ENCODE assay signal across 19 cellular contexts in genomic region chr2:38546585-38546984, GRCh38.
"Had no signal": no experiment of that assay in that cellular context is flagged by ENCODE, and none has a peak within 500 bp of the region (broad histone marks: within the 10 kb centered on the region; RNA-seq: fewer than 3 reads in every experiment).

No MANE protein-coding gene starts in this region.

- H3K4me1 Mint-ChIP-seq: naive B cell had no signal

- H3K27ac Mint-ChIP-seq: endodermal cell, nephron progenitor cell had no signal

- ATAC-seq: heart left ventricle, left colon had no signal

- H3K4me3 ChIP-seq: coronary artery, heart left ventricle, sigmoid colon, skin epidermis, stomach, thoracic aorta, transverse colon had no signal

- H3K27me3 ChIP-seq: heart left ventricle, sigmoid colon, stomach, transverse colon had no signal

- H3K9me3 Mint-ChIP-seq: endodermal cell had no signal

- H3K36me3 ChIP-seq: sigmoid colon, thoracic aorta, transverse colon had no signal

- H3K36me3 Mint-ChIP-seq: naive B cell had no signal

- DNase-seq: effector CD4-positive, alpha-beta T cell; endodermal cell; heart left ventricle; hippocampal formation; left colon; mesendoderm; naive B cell; nephron progenitor cell; sigmoid colon; stimulated activated CD4-positive, alpha-beta T cell treated with anti-CD3 and anti-CD28 coated beads, Interleukin-2, amount 100 ng/mL, for 24 hours; stimulated activated CD4-positive, alpha-beta T cell treated with anti-CD3 and anti-CD28 coated beads, Interleukin-4, amount 100 ng/mL, for 4 hours; stimulated activated naive CD4-positive, alpha-beta T cell; stomach; substantia nigra; transverse colon had no signal

- H3K27ac ChIP-seq: coronary artery, heart left ventricle, sigmoid colon, skin epidermis, stomach, thoracic aorta, transverse colon had no signal

- H3K4me3 Mint-ChIP-seq: endodermal cell, naive B cell, nephron progenitor cell had no signal

- FAIRE-seq: frontal cortex had no signal

- H3K9me3 ChIP-seq: sigmoid colon, stomach, thoracic aorta, transverse colon had no signal
